9 cellular contexts compared by ENCODE assay signal in the genomic region with DNA sequence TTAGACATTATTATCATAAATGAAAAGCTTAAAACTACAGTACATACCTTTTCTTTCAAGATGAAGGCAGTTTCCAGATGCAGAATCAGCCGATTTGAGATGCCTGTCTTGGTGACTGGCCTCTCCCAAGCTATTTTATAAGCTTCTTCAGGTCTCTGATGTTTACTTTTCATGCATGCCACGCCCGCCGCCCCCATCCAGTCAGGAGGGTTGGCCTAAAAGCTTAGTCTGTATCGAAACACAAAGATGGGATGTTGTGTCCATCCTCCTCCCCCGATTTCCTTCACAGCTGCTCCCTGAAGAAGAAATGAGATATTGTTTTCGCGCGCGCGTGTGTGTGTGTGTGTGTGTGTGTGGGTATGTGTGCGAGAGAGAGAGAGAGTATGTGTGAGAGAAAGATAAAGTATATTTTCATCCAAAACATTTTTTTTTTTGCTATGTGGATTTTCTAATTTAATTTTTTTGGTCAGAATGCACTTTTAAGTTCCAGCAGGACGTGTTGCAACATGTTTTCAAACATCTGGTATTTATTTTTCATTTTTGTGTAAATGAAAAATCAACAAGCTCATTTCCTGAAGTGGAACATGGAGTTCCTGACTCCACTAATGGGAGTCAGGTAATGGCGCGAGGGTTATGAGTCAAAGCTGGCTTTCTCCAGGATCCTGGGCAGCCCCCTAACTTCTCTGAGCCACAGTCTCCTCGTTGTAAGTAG. TPM values are rescaled to one million over a fixed set of nuclear protein-coding genes. Genes with fewer than 3 reads are reported as not detected.
DNase-seq lines count a peak whose midpoint lies in the region; ATAC-seq and TF ChIP-seq lines count a peak whose summit lies in the region.
"Had no signal": no experiment of that assay in that cellular context is flagged by ENCODE, and none has a peak within 500 bp of the region (broad histone marks: within the 10 kb centered on the region; RNA-seq: fewer than 3 reads in every experiment).

A gene (minus strand): TSS at position 110 of the 712 bp plus-strand sequence. CDS start 4,479 bp downstream, outside the sequence.

- TF ChIP-seq POLR2A in Peyer's patch (IDR thresholded peaks at IDR 0.05), result no peak

- peak; percentile 97 for DNase-seq in COLO829 (ENCODE audit: low spot score)
- peak in 2 of 3 donors; percentile 52 to 54 for DNase-seq in Peyer's patch
- DNase-seq in fibroblast of the conjunctiva (ENCODE audit: low read depth), result peak; percentile 71
- DNase-seq in pons (ENCODE audit: low spot score), result peak; percentile 94
- DNase-seq in Karpas-422, result no peak

- H3K36me3 ChIP-seq in Peyer's patch (no peaks in the 10 kb centered on the region), Karpas-422 (ENCODE audit: insufficient read depth, low read length) (no peaks in the 10 kb centered on the region)

- no peaks in the 10 kb centered on the region for H3K79me2 ChIP-seq in Karpas-422 (ENCODE audit: low read length)

- no peak for TF ChIP-seq CTCF in Peyer's patch (IDR thresholded peaks at IDR 0.05)

- no peaks in the 10 kb centered on the region for H3K9me2 ChIP-seq in Karpas-422 (replicated peaks; ENCODE audit: insufficient read depth, low read length)

- H3K27ac ChIP-seq in Peyer's patch (peak within 1 kb of the TSS in 1 of 4 donors; percentile 18), Karpas-422 (ENCODE audit: low read length) (no peak within 1 kb of the TSS)

- no peak within 1 kb of the TSS for H3K9ac ChIP-seq in Karpas-422 (ENCODE audit: low read length)

- no peak within 1 kb of the TSS for H2AFZ ChIP-seq in Karpas-422 (ENCODE audit: low read length)

- ATAC-seq in HG02885 (IDR thresholded peaks at IDR 0.05; ENCODE audit: poor library complexity, unreplicated experiment), result no peak
- no peak for ATAC-seq in GM19035 (IDR thresholded peaks at IDR 0.05; ENCODE audit: unreplicated experiment)
- ATAC-seq in GM18870 (IDR thresholded peaks at IDR 0.05; ENCODE audit: unreplicated experiment), result no peak
- ATAC-seq: GM12878 had no signal

- no peak within 1 kb of the TSS for H3K4me2 ChIP-seq in Karpas-422 (ENCODE audit: low read depth, low read length, poor library complexity, severe bottlenecking)

- H3K9me3 ChIP-seq in Peyer's patch (no peaks in the 10 kb centered on the region), Karpas-422 (ENCODE audit: low read length) (no peaks in the 10 kb centered on the region)

- no peaks in the 10 kb centered on the region for H3K4me1 ChIP-seq in Peyer's patch
- peaks cover 7% of the 10 kb centered on the region; the same call in 1 of the 2 replicates for H3K4me1 ChIP-seq in Karpas-422 (ENCODE audit: low read length)

- H3K4me3 ChIP-seq in Peyer's patch (peak within 1 kb of the TSS in 1 of 4 donors; percentile 17), Karpas-422 (ENCODE audit: low read length) (no peak within 1 kb of the TSS)
- H3K4me3 ChIP-seq: GM12878 had no signal

- H3K27me3 ChIP-seq in Peyer's patch (peaks cover 0 to 2% of the 10 kb centered on the region in 2 donors), Karpas-422 (ENCODE audit: low read length) (no peaks in the 10 kb centered on the region)

- no peaks in the 10 kb centered on the region for H4K20me1 ChIP-seq in Karpas-422 (ENCODE audit: insufficient read depth, low read depth, low read length)

RNA-seq across cellular contexts. Expression of the gene that starts here (rescaled TPM):
- total RNA-seq in Peyer's patch, result 10 to 100 TPM; 22.3 to 68.2 (median 35.6) TPM
- total RNA-seq in Karpas-422 (2014; rRNA removed; shearing (Covaris generic); ENCODE audit: low replicate concordance), result 0.18 TPM in 1 of 2 replicates, not detected in the other

Comparison
In these comparisons a context has a peak if more than half of its experiments do, and no peak if none do; other contexts are left out.
1. RNA of the gene that starts here (total RNA-seq): 22.3 to 68.2 TPM in Peyer's patch; 0.18 TPM in Karpas-422; every median in the first group is over 10 times any median in the second.